8 cellular contexts compared by ENCODE assay signal in the genomic region with DNA sequence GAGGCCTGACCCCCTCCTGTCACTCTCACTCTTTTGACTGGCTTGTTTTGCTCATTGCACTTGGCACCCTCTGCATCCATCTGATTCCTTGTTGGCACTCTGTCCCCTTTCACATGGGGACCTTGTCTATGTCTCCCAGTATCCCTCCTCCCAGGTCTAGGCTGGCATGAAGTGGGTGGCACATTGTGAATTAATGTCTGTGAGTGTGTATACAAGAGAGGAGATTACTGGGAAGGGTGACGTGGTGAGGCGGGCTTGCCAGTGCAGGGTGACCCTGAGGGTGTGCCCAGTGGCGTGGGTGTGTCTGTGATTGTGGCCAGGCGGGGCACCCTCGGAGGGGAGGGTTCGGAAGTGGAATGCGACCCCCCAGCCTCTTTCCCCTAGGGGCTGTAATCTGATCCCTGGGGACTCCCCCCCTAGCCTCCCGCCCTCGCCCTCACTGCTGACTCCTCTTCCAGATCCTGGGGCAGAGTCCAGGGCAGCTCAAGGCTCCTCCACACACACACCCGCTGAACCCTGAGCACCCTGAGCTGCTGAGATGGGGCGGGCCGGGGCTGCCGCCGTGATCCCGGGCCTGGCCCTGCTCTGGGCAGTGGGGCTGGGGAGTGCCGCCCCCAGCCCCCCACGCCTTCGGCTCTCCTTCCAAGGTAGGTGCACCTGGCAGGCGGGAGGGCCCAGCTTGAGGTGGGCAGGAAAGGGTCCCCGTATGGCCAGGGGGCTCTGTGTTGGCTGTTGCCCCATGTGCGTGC. TPM values are rescaled to one million over a fixed set of nuclear protein-coding genes. Genes with fewer than 3 reads are reported as not detected.
DNase-seq lines count a peak whose midpoint lies in the region; TF ChIP-seq lines count a peak whose summit lies in the region.
"Had no signal": no experiment of that assay in that cellular context is flagged by ENCODE, and none has a peak within 500 bp of the region (broad histone marks: within the 10 kb centered on the region; RNA-seq: fewer than 3 reads in every experiment).

Gene SEMA3B, plus strand, starts transcription at position 445 of the 749 bp plus-strand sequence. Its CDS starts 94 bp downstream, at position 539.

- H3K4me3 Mint-ChIP-seq in mesothelial cell of epicardium = peak within 1 kb of the TSS; percentile 72
- H3K4me3 Mint-ChIP-seq: memory B cell had no signal

- peaks cover 72 to 83% of the 10 kb centered on the region in 2 donors for H3K4me1 ChIP-seq in duodenal mucosa (ENCODE audit: control insufficient read depth in 1 of 2, insufficient read depth in 2 of 2, low read length in 2 of 2)

- H3K36me3 Mint-ChIP-seq in mesothelial cell of epicardium = peaks cover 3% of the 10 kb centered on the region
- H3K36me3 Mint-ChIP-seq: memory B cell had no signal

- POLR2A ChIA-PET in GM10248 (lab: Yijun Ruan, JAX) = no interaction called here

- H3K9ac ChIP-seq in duodenal mucosa (ENCODE audit: low read depth in 1 of 2, low read length in 2 of 2) = peak within 1 kb of the TSS; percentile 91 to 96

- peaks cover 6% of the 10 kb centered on the region for H3K27me3 Mint-ChIP-seq in mesothelial cell of epicardium (ENCODE audit: low read depth)

- peaks cover 80% of the 10 kb centered on the region for H3K4me1 Mint-ChIP-seq in mesothelial cell of epicardium

- CTCF ChIA-PET in GM10248 (lab: Yijun Ruan, JAX) = interaction anchor here (0.7 to 4.2 kb wide), 4 partner anchors 8 to 77 kb away, joined by 3 to 41 read pairs (median 7); no protein-coding TSS in a partner anchor

- H3K27me3 ChIP-seq in duodenal mucosa (ENCODE audit: control insufficient read depth in 1 of 2, insufficient read depth in 2 of 2, low read length in 2 of 2) = no peaks in the 10 kb centered on the region

- H3K27ac ChIP-seq in duodenal mucosa (ENCODE audit: low read depth, low read length) = peak within 1 kb of the TSS; percentile 69

- peak within 1 kb of the TSS; percentile 100 for H3K27ac Mint-ChIP-seq in mesothelial cell of epicardium
- H3K27ac Mint-ChIP-seq: memory B cell had no signal

- H3K9me3 ChIP-seq in duodenal mucosa (ENCODE audit: control insufficient read depth in 1 of 2, low read length in 2 of 2) = no peaks in the 10 kb centered on the region

- H3K9me3 Mint-ChIP-seq in mesothelial cell of epicardium = no peaks in the 10 kb centered on the region
- H3K9me3 Mint-ChIP-seq: memory B cell had no signal

- DNase-seq in LoVo (ENCODE audit: low spot score) (peak; percentile 93), mesothelial cell of epicardium (ENCODE audit: low spot score in 2 of 2, unreplicated experiment in 2 of 2) (no peak), ureter (ENCODE audit: low spot score) (peak; percentile 84), cerebellar cortex (ENCODE audit: low spot score) (no peak), GM10248 (ENCODE audit: extremely low spot score) (no peak), RKO (ENCODE audit: low spot score) (no peak)

- TF ChIP-seq CTCF in mesothelial cell of epicardium (IDR thresholded peaks at IDR 0.05; ENCODE audit: unreplicated experiment) = no peak
- TF ChIP-seq CTCF in GM10248 (IDR thresholded peaks at IDR 0.05; ENCODE audit: control extremely low read depth, extremely low read depth, low read depth, missing control alignments) = no peak

- peak within 1 kb of the TSS; percentile 69 to 74 for H3K4me3 ChIP-seq in duodenal mucosa (ENCODE audit: low read depth in 1 of 2, low read length in 2 of 2)

- H3K36me3 ChIP-seq in duodenal mucosa (ENCODE audit: control insufficient read depth in 1 of 2, insufficient read depth in 2 of 2, low read length in 2 of 2) = no peaks in the 10 kb centered on the region

RNA-seq across cellular contexts. Expression of gene SEMA3B, which starts in this region (rescaled TPM):
- total RNA-seq in mesothelial cell of epicardium = 166 to 179 TPM (median 177 TPM) in 3 replicates
- total RNA-seq in ureter = 18.2 TPM

Comparison
In these comparisons a context has a peak if more than half of its experiments do, and no peak if none do; other contexts are left out.
1. DNase-seq: peak in LoVo (single experiment) and ureter (single experiment); none in mesothelial cell of epicardium (0 of 2), cerebellar cortex (single experiment), GM10248 (single experiment) and RKO (single experiment).